Comparison of ENCODE assay signal across 11 cellular contexts in genomic region chr18:76364282-76365259, GRCh38.
A peak's percentile ranks its signal among the peaks of the same experiment; 100 is the strongest.
DNase-seq lines count a peak whose midpoint lies in the region; ATAC-seq, FAIRE-seq and TF ChIP-seq lines count a peak whose summit lies in the region.
"Had no signal": no experiment of that assay in that cellular context is flagged by ENCODE, and none has a peak within 500 bp of the region (broad histone marks: within the 10 kb centered on the region; RNA-seq: fewer than 3 reads in every experiment).

No MANE protein-coding gene starts in this region.

- H3K9me3 Mint-ChIP-seq in activated T-helper 17 cell treated with anti-CD3 and anti-CD28 coated beads, Interleukin-2, amount 50 U/mL, for 72 hours: no peaks in the 10 kb centered on the region
- no peaks in the 10 kb centered on the region for H3K9me3 Mint-ChIP-seq in osteocyte (ENCODE audit: unreplicated experiment)

- H3K27ac Mint-ChIP-seq in activated T-helper 17 cell treated with anti-CD3 and anti-CD28 coated beads, Interleukin-2, amount 50 U/mL, for 72 hours: peak overlapping the region; percentile 89
- H3K27ac Mint-ChIP-seq in osteocyte (ENCODE audit: unreplicated experiment): no peak overlapping the region

- ATAC-seq in GM19452 (IDR thresholded peaks at IDR 0.05; ENCODE audit: unreplicated experiment) (peak; percentile 84), HG03045 (IDR thresholded peaks at IDR 0.05; ENCODE audit: unreplicated experiment) (peak; percentile 83)
- ATAC-seq in activated T-helper 17 cell treated with anti-CD3 and anti-CD28 coated beads, Interleukin-2, amount 50 U/mL, for 72 hours (replicated peaks): peak; percentile 83

- DNase-seq in GM18507 (ENCODE audit: extremely low spot score, insufficient read length, low read depth): peak; percentile 40
- DNase-seq in NCI-H1417 treated with DMSO at 0.1 percent for 48 hours (lab: John Stamatoyannopoulos, UW): no peak
- DNase-seq in osteocyte (ENCODE audit: extremely low spot score, unreplicated experiment): no peak
- no peak for DNase-seq in globus pallidus (ENCODE audit: low spot score)
- DNase-seq in ecto neural progenitor cell (ENCODE audit: low spot score): no peak
- DNase-seq: activated CD4-positive, CD25-positive, alpha-beta regulatory T cell; colonic mucosa; stomach had no signal

- H3K4me1 Mint-ChIP-seq in activated T-helper 17 cell treated with anti-CD3 and anti-CD28 coated beads, Interleukin-2, amount 50 U/mL, for 72 hours: peaks cover 33% of the 10 kb centered on the region
- H3K4me1 Mint-ChIP-seq in osteocyte (ENCODE audit: unreplicated experiment): peaks cover 12% of the 10 kb centered on the region

- no peaks in the 10 kb centered on the region for H3K27me3 Mint-ChIP-seq in activated T-helper 17 cell treated with anti-CD3 and anti-CD28 coated beads, Interleukin-2, amount 50 U/mL, for 72 hours
- no peaks in the 10 kb centered on the region for H3K27me3 Mint-ChIP-seq in osteocyte (ENCODE audit: unreplicated experiment)

- H3K36me3 Mint-ChIP-seq in activated T-helper 17 cell treated with anti-CD3 and anti-CD28 coated beads, Interleukin-2, amount 50 U/mL, for 72 hours (ENCODE audit: low read depth): peaks cover 49% of the 10 kb centered on the region
- H3K36me3 Mint-ChIP-seq in osteocyte (ENCODE audit: unreplicated experiment): peaks cover 25% of the 10 kb centered on the region

- peak overlapping the region; percentile 73 for H3K4me3 Mint-ChIP-seq in activated T-helper 17 cell treated with anti-CD3 and anti-CD28 coated beads, Interleukin-2, amount 50 U/mL, for 72 hours
- H3K4me3 Mint-ChIP-seq in osteocyte (ENCODE audit: unreplicated experiment): no peak overlapping the region

- TF ChIP-seq CTCF in osteocyte (IDR thresholded peaks at IDR 0.05): no peak

- peak; percentile 75 for FAIRE-seq in GM18507 (lab: Jason Lieb, UNC)
